8 cellular contexts compared by ENCODE assay signal in the genomic region with DNA sequence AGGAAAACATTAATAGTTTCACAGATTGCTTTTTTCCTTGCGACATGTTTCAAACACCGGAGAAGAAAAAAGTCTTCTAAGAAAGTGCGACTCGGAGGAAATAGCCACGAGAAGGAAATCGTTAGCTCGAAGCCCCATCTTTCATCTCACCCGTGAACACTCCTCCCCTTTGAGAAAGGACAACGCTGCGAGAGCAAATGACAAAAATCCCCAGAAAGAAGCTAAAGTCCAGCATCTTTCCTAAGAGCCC.
DNase-seq lines count a peak whose midpoint lies in the region; ATAC-seq and TF ChIP-seq lines count a peak whose summit lies in the region.

No MANE protein-coding gene starts in this region.

- H3K27me3 Mint-ChIP-seq in HFFc6 (ENCODE audit: insufficient read depth), result no peaks in the 10 kb centered on the region; the same call in 1 of the 2 replicates

- ATAC-seq in GM18502 (IDR thresholded peaks at IDR 0.05; ENCODE audit: poor library complexity, unreplicated experiment) (no peak), GM21367 (IDR thresholded peaks at IDR 0.05; ENCODE audit: unreplicated experiment) (no peak)

- H3K36me3 ChIP-seq in thymus (ENCODE audit: control insufficient read depth, insufficient read depth), result no peaks in the 10 kb centered on the region

- H3K4me3 ChIP-seq in AG10803 (ENCODE audit: low read length), result peak overlapping the region; percentile 81
- H3K4me3 ChIP-seq in thymus (ENCODE audit: low read length), result peak overlapping the region; percentile 82

- H3K27ac Mint-ChIP-seq in HFFc6, result peak overlapping the region; percentile 99

- no peaks in the 10 kb centered on the region for H3K27me3 ChIP-seq in thymus (ENCODE audit: control insufficient read depth, insufficient read depth)

- peaks cover 54% of the 10 kb centered on the region for H3K4me1 Mint-ChIP-seq in HFFc6 (ENCODE audit: low read depth)

- DNase-seq in AG10803 (ENCODE audit: low read depth) (no peak), HFFc6 (peak; percentile 18), amniotic epithelial cell (ENCODE audit: low read depth) (peak; percentile 44), kidney glomerular epithelial cell (lab: John Stamatoyannopoulos, UW) (peak; percentile 71)
- DNase-seq in NK-92 treated with Interleukin-12 subunit alpha and Interleukin-12 subunit beta, amount 100 ng/mL, for 24 hours (lab: John Stamatoyannopoulos, UW), result no peak

- peaks cover 6% of the 10 kb centered on the region for H3K4me1 ChIP-seq in thymus (ENCODE audit: control insufficient read depth, insufficient read depth, low read length)

- no peaks in the 10 kb centered on the region for H3K9me3 ChIP-seq in thymus (ENCODE audit: control insufficient read depth)

- WGBS in thymus, result under 1% methylated on average over 10 of the region's 10 CpGs

- H3K27ac ChIP-seq in thymus (ENCODE audit: low read depth), result peak overlapping the region; percentile 90

- TF ChIP-seq CTCF in AG10803 (conservative IDR thresholded peaks at IDR 0.05; ENCODE audit: low read length) (no peak), HFFc6 (IDR thresholded peaks at IDR 0.05) (no peak)

- H3K36me3 Mint-ChIP-seq in HFFc6 (ENCODE audit: low read depth), result peaks cover 19% of the 10 kb centered on the region

- H3K4me3 Mint-ChIP-seq in HFFc6, result peak overlapping the region; percentile 100

- no peaks in the 10 kb centered on the region; the same call in 1 of the 2 replicates for H3K9me3 Mint-ChIP-seq in HFFc6

Comparison
In these comparisons a context has a peak if more than half of its experiments do, and no peak if none do; other contexts are left out.
1. DNase-seq: peak in HFFc6 (single experiment), amniotic epithelial cell (single experiment) and kidney glomerular epithelial cell (single experiment); none in AG10803 (single experiment) and NK-92 treated with Interleukin-12 subunit alpha and Interleukin-12 subunit beta, amount 100 ng/mL, for 24 hours (single experiment).